8 cellular contexts compared by ENCODE assay signal in the genomic region with DNA sequence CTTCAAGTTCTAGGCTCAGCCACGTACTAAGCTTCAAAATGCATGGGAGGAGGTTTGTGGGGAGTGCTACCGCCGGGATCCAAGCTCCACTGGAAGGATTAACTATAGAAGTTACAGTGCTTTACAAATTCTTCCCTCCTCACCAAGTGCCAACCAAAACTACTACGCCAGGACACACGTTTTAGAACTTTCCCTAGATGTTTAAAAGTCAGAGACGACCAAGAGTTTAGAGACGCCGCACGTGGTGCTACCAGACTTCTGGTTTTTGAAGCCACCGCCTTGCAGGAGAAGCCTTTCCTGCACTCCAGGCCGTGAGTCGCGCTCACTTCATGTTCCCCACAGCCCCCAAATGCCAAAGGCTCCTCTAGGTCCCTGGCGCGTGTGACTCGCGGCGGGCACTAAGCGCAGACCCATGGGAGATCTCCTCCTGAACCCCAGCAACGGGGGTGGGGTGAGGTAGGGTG. TPM values are rescaled to one million over a fixed set of nuclear protein-coding genes. Genes with fewer than 3 reads are reported as not detected.
DNase-seq lines count a peak whose midpoint lies in the region; ATAC-seq lines count a peak whose summit lies in the region.

No MANE protein-coding gene starts in this region.

- H3K27me3 Mint-ChIP-seq in activated T-helper 1 cell treated with anti-CD3 and anti-CD28 coated beads, Interleukin-12 subunit alpha, Interleukin-12 subunit beta, Interleukin-2, Interleukin-4 antibody, amounts not matched to agents 30 ng/mL and 10 ng/mL and 1 ng/mL, durations not matched to agents 14 hours and 24 hours and 36 hours (ENCODE audit: insufficient read depth) = no peaks in the 10 kb centered on the region

- H3K9me3 ChIP-seq in KOPT-K1 (ENCODE audit: insufficient read depth, low read length, poor library complexity, severe bottlenecking) (no peaks in the 10 kb centered on the region), neuronal stem cell (replicated peaks in 1 of 2; ENCODE audit: control insufficient read depth in 2 of 2, insufficient read depth in 1 of 2, low read depth in 1 of 2, low read length in 2 of 2) (no peaks in the 10 kb centered on the region)

- H3K36me3 ChIP-seq in KOPT-K1 (ENCODE audit: insufficient read depth, low read length) (peaks cover 4% of the 10 kb centered on the region; the same call in 1 of the 2 replicates), neuronal stem cell (replicated peaks in 1 of 2; ENCODE audit: control insufficient read depth in 2 of 2, insufficient read depth in 2 of 2, low read length in 2 of 2) (peaks cover 0 to 7% of the 10 kb centered on the region in 2 donors)

- peak overlapping the region; percentile 83 for H3K4me2 ChIP-seq in neuronal stem cell (ENCODE audit: insufficient read depth, low read length, poor library complexity, severe bottlenecking)

- H2BK5ac ChIP-seq in neuronal stem cell (ENCODE audit: low read length) = peak overlapping the region; percentile 82

- no peak overlapping the region for H3K14ac ChIP-seq in neuronal stem cell (ENCODE audit: low read length)

- no peak overlapping the region for H3K23ac ChIP-seq in neuronal stem cell (ENCODE audit: low read depth, low read length, poor library complexity)

- DNase-seq in NCI-H748 (lab: John Stamatoyannopoulos, UW; ENCODE audit: unreplicated experiment) = peak; percentile 45
- DNase-seq in NCI-H748 treated with DMSO at 0.1 percent for 48 hours (lab: John Stamatoyannopoulos, UW) = no peak
- no peak for DNase-seq in activated T-helper 1 cell treated with anti-CD3 and anti-CD28 coated beads, Interleukin-12 subunit alpha, Interleukin-12 subunit beta, Interleukin-2, Interleukin-4 antibody, amounts not matched to agents 30 ng/mL and 10 ng/mL and 1 ng/mL, durations not matched to agents 14 hours and 24 hours and 36 hours (ENCODE audit: low spot score)
- DNase-seq in foreskin melanocyte = peak; percentile 24
- no peak for DNase-seq in neuronal stem cell (ENCODE audit: low spot score)
- DNase-seq in NCI-H524 treated with DMSO at 0.1 percent for 48 hours (lab: John Stamatoyannopoulos, UW) = no peak

- peaks cover 9% of the 10 kb centered on the region for H3K79me1 ChIP-seq in neuronal stem cell (ENCODE audit: low read depth, low read length)

- H3K18ac ChIP-seq in neuronal stem cell (ENCODE audit: low read length) = no peak overlapping the region

- peak overlapping the region; percentile 98 for H3K27ac Mint-ChIP-seq in activated T-helper 1 cell treated with anti-CD3 and anti-CD28 coated beads, Interleukin-12 subunit alpha, Interleukin-12 subunit beta, Interleukin-2, Interleukin-4 antibody, amounts not matched to agents 30 ng/mL and 10 ng/mL and 1 ng/mL, durations not matched to agents 14 hours and 24 hours and 36 hours

- peak overlapping the region; percentile 66 to 85 for H3K4me3 ChIP-seq in neuronal stem cell (ENCODE audit: low read length in 2 of 2)

- no peak overlapping the region for H2BK120ac ChIP-seq in neuronal stem cell (ENCODE audit: low read depth, low read length)

- H2BK12ac ChIP-seq in neuronal stem cell (ENCODE audit: low read length) = no peak overlapping the region

- peak overlapping the region; percentile 93 for H2AFZ ChIP-seq in neuronal stem cell (ENCODE audit: low read length)

- peaks cover 4 to 5% of the 10 kb centered on the region in 2 donors for H3K4me1 ChIP-seq in neuronal stem cell (ENCODE audit: control insufficient read depth in 2 of 2, insufficient read depth in 1 of 2, low read depth in 1 of 2, low read length in 2 of 2)

- peak overlapping the region; percentile 84 for H2AK5ac ChIP-seq in neuronal stem cell (ENCODE audit: low read depth, low read length)

- peaks cover 19% of the 10 kb centered on the region for H3K36me3 Mint-ChIP-seq in activated T-helper 1 cell treated with anti-CD3 and anti-CD28 coated beads, Interleukin-12 subunit alpha, Interleukin-12 subunit beta, Interleukin-2, Interleukin-4 antibody, amounts not matched to agents 30 ng/mL and 10 ng/mL and 1 ng/mL, durations not matched to agents 14 hours and 24 hours and 36 hours (ENCODE audit: low read depth)

- no peak overlapping the region for H3K4ac ChIP-seq in neuronal stem cell (ENCODE audit: low read length)

- peaks cover 17% of the 10 kb centered on the region for H3K4me1 Mint-ChIP-seq in activated T-helper 1 cell treated with anti-CD3 and anti-CD28 coated beads, Interleukin-12 subunit alpha, Interleukin-12 subunit beta, Interleukin-2, Interleukin-4 antibody, amounts not matched to agents 30 ng/mL and 10 ng/mL and 1 ng/mL, durations not matched to agents 14 hours and 24 hours and 36 hours (ENCODE audit: low read depth)

- peak overlapping the region; percentile 85 for H3K27ac ChIP-seq in KOPT-K1 (ENCODE audit: low read depth, low read length, poor library complexity, severe bottlenecking)
- H3K27ac ChIP-seq in neuronal stem cell (replicated peaks; ENCODE audit: low read length) = no peak overlapping the region

- no peak overlapping the region for H4K8ac ChIP-seq in neuronal stem cell (ENCODE audit: low read depth, low read length)

- H3K27me3 ChIP-seq in neuronal stem cell (ENCODE audit: control insufficient read depth in 3 of 3, insufficient read depth in 3 of 3, low read depth in 1 of 3, low read length in 3 of 3) = no peaks in the 10 kb centered on the region

- H2BK15ac ChIP-seq in neuronal stem cell (ENCODE audit: low read length) = no peak overlapping the region

- no peaks in the 10 kb centered on the region for H3K9me3 Mint-ChIP-seq in activated T-helper 1 cell treated with anti-CD3 and anti-CD28 coated beads, Interleukin-12 subunit alpha, Interleukin-12 subunit beta, Interleukin-2, Interleukin-4 antibody, amounts not matched to agents 30 ng/mL and 10 ng/mL and 1 ng/mL, durations not matched to agents 14 hours and 24 hours and 36 hours

- peak overlapping the region; percentile 98 for H3K4me3 Mint-ChIP-seq in activated T-helper 1 cell treated with anti-CD3 and anti-CD28 coated beads, Interleukin-12 subunit alpha, Interleukin-12 subunit beta, Interleukin-2, Interleukin-4 antibody, amounts not matched to agents 30 ng/mL and 10 ng/mL and 1 ng/mL, durations not matched to agents 14 hours and 24 hours and 36 hours

- no peak for ATAC-seq in HG03175 (IDR thresholded peaks at IDR 0.05; ENCODE audit: unreplicated experiment)

- peak overlapping the region; percentile 80 for H3K9ac ChIP-seq in neuronal stem cell (ENCODE audit: low read depth, low read length, poor library complexity)

- no peak overlapping the region for H4K91ac ChIP-seq in neuronal stem cell (ENCODE audit: low read depth, low read length, poor library complexity)

- intact Hi-C loops in activated T-helper 1 cell treated with anti-CD3 and anti-CD28 coated beads, Interleukin-12 subunit alpha, Interleukin-12 subunit beta, Interleukin-2, Interleukin-4 antibody, amounts not matched to agents 30 ng/mL and 10 ng/mL and 1 ng/mL, durations not matched to agents 14 hours and 24 hours and 36 hours (cut with micrococcal nuclease) = loop anchor here (1.0 to 10.0 kb wide), 11 partner anchors 9 to 833 kb away; a partner anchor contains a TSS

- WGBS in neuronal stem cell (ENCODE audit: extremely low coverage in 2 of 2, insufficient read length in 2 of 2, insufficient replicate concordance in 1 of 2), 2 donors = no CpG with 5 or more reads among the region's 20 CpGs

RNA-seq across cellular contexts. Expression of a gene that starts 0.7 kb away (rescaled TPM):
- 337 and 339 TPM in 2 replicates for total RNA-seq in activated T-helper 1 cell treated with anti-CD3 and anti-CD28 coated beads, Interleukin-12 subunit alpha, Interleukin-12 subunit beta, Interleukin-2, Interleukin-4 antibody, amounts not matched to agents 30 ng/mL and 10 ng/mL and 1 ng/mL, durations not matched to agents 14 hours and 24 hours and 36 hours
- 139 TPM for polyA plus RNA-seq in neuronal stem cell (2013, experiment 1 of 2)
- 137 TPM for polyA plus RNA-seq in neuronal stem cell (2013, experiment 2 of 2)

RNA-seq across cellular contexts. Expression of a gene that starts 11.4 kb away (rescaled TPM):
- 22.3 TPM in 2 replicates for total RNA-seq in activated T-helper 1 cell treated with anti-CD3 and anti-CD28 coated beads, Interleukin-12 subunit alpha, Interleukin-12 subunit beta, Interleukin-2, Interleukin-4 antibody, amounts not matched to agents 30 ng/mL and 10 ng/mL and 1 ng/mL, durations not matched to agents 14 hours and 24 hours and 36 hours
- polyA plus RNA-seq in neuronal stem cell (2013, experiment 1 of 2) = 0.60 TPM
- polyA plus RNA-seq in neuronal stem cell (2013, experiment 2 of 2) = 0.29 TPM

Comparison
In these comparisons a context has a peak if more than half of its experiments do, and no peak if none do; other contexts are left out.
1. DNase-seq: peak in NCI-H748 (single experiment) and foreskin melanocyte (single experiment); none in NCI-H748 treated with DMSO at 0.1 percent for 48 hours (single experiment), activated T-helper 1 cell treated with anti-CD3 and anti-CD28 coated beads, Interleukin-12 subunit alpha, Interleukin-12 subunit beta, Interleukin-2, Interleukin-4 antibody, amounts not matched to agents 30 ng/mL and 10 ng/mL and 1 ng/mL, durations not matched to agents 14 hours and 24 hours and 36 hours (single experiment), neuronal stem cell (single experiment) and NCI-H524 treated with DMSO at 0.1 percent for 48 hours (single experiment).